Comparison of ENCODE assay signal across 1 cellular context in genomic region chr11:47980093-47980906, GRCh38.
A peak's percentile ranks its signal among the peaks of the same experiment; 100 is the strongest.
TF ChIP-seq lines count a peak whose summit lies in the region.

Gene PTPRJ, plus strand, starts transcription at chr11:47980559. Its CDS starts 354 bp downstream, at chr11:47980913.

TF ChIP-seq in SK-N-SH, 30 proteins besides CTCF, POLR2A, EP300 and RAD21 (continued from another document):
- TF ChIP-seq ELF1 (IDR thresholded peaks at IDR 0.05): no peak
- peak; percentile 9; the same call in 1 of the 2 replicates for TF ChIP-seq MXI1 (IDR thresholded peaks at IDR 0.05; ENCODE audit: low read depth, low read length)
- TF ChIP-seq RFX5 (IDR thresholded peaks at IDR 0.05; ENCODE audit: low read length): no peak
- TF ChIP-seq MEF2A (IDR thresholded peaks at IDR 0.05; ENCODE audit: borderline replicate concordance, low read depth): no peak
- TF ChIP-seq POLR2AphosphoS5 (IDR thresholded peaks at IDR 0.05; ENCODE audit: low read depth, low read length): 0 out of 2 replicates have a peak, but pooled peaks have one; percentile 31
- 0 out of 2 replicates have a peak, but pooled peaks have one; percentile 6 for TF ChIP-seq MAX (IDR thresholded peaks at IDR 0.05; ENCODE audit: low read depth)
- no peak for TF ChIP-seq FOXJ3 (CRISPR knock-in tag; IDR thresholded peaks at IDR 0.05)
- no peak for TF ChIP-seq FOSL2 (IDR thresholded peaks at IDR 0.05; ENCODE audit: borderline replicate concordance, low read depth)
TF ChIP-seq in SK-N-SH: peak in this region for 4.
